In genomic region chr9:104836767-104837166, GRCh38 we compare ENCODE assay signal across 14 cellular contexts.
DNase-seq lines count a peak whose midpoint lies in the region; ATAC-seq and TF ChIP-seq lines count a peak whose summit lies in the region.
"Had no signal": no experiment of that assay in that cellular context is flagged by ENCODE, and none has a peak within 500 bp of the region (broad histone marks: within the 10 kb centered on the region; RNA-seq: fewer than 3 reads in every experiment).

No MANE protein-coding gene starts in this region.

- peak overlapping the region; percentile 27 to 44 for H3K27ac Mint-ChIP-seq in activated naive CD4-positive, alpha-beta T cell treated with anti-CD3 and anti-CD28 coated beads, Interleukin-2, amount 50 U/mL, for 72 hours
- H3K27ac Mint-ChIP-seq in immature natural killer cell, result no peak overlapping the region

- H3K36me3 ChIP-seq in adrenal gland (replicated peaks in 1 of 2) (peaks cover 0 to 87% of the 10 kb centered on the region in 2 donors), lower lobe of right lung (peaks cover 92% of the 10 kb centered on the region), subcutaneous abdominal adipose tissue (ENCODE audit: control insufficient read depth in 5 of 5, insufficient read depth in 5 of 5, low read length in 5 of 5) (peaks cover 47 to 92% (median 77%) of the 10 kb centered on the region in 5 donors)

- H3K4me1 Mint-ChIP-seq in immature natural killer cell, result no peaks in the 10 kb centered on the region

- H3K27me3 ChIP-seq in adrenal gland (no peaks in the 10 kb centered on the region), lower lobe of right lung (ENCODE audit: low read depth) (no peaks in the 10 kb centered on the region), subcutaneous abdominal adipose tissue (ENCODE audit: control insufficient read depth in 5 of 5, insufficient read depth in 4 of 5, low read length in 5 of 5) (no peaks in the 10 kb centered on the region)
- H3K27me3 ChIP-seq: BLaER1 treated with 17β-estradiol and CSF1 and Interleukin-3, amounts not matched to agents 10 nM and 100 nM had no signal

- H3K9ac ChIP-seq in subcutaneous abdominal adipose tissue (ENCODE audit: low read length in 5 of 5), result peak overlapping the region in 1 of 5 donors; percentile 29

- peak overlapping the region in 3 of 5 donors; percentile 41 to 60 (median 45) for H3K27ac ChIP-seq in adrenal gland
- H3K27ac ChIP-seq in lower lobe of right lung, result peak overlapping the region; percentile 12
- peak overlapping the region; percentile 52 for H3K27ac ChIP-seq in subcutaneous abdominal adipose tissue (ENCODE audit: low read depth, low read length)
- H3K27ac ChIP-seq: PC-9 had no signal

- no peaks in the 10 kb centered on the region for H3K9me3 Mint-ChIP-seq in activated naive CD4-positive, alpha-beta T cell treated with anti-CD3 and anti-CD28 coated beads, Interleukin-2, amount 50 U/mL, for 72 hours
- H3K9me3 Mint-ChIP-seq in immature natural killer cell, result no peaks in the 10 kb centered on the region

- no peak for ATAC-seq in activated naive CD4-positive, alpha-beta T cell treated with anti-CD3 and anti-CD28 coated beads, Interleukin-2, amount 50 U/mL, for 72 hours
- ATAC-seq in lower lobe of right lung, result peak in 1 of 2 donors; percentile 11
- ATAC-seq in HG03469 (IDR thresholded peaks at IDR 0.05; ENCODE audit: unreplicated experiment), result no peak
- no peak for ATAC-seq in GM18519 (IDR thresholded peaks at IDR 0.05; ENCODE audit: low FRiP score, unreplicated experiment)

- H3K4me3 ChIP-seq in adrenal gland (no peak overlapping the region), lower lobe of right lung (no peak overlapping the region), subcutaneous abdominal adipose tissue (ENCODE audit: low read depth in 1 of 5, low read length in 5 of 5) (no peak overlapping the region)
- H3K4me3 ChIP-seq: BLaER1 treated with 17β-estradiol and CSF1 and Interleukin-3, amounts not matched to agents 10 nM and 100 nM; PC-9 had no signal

- H3K4me3 Mint-ChIP-seq in immature natural killer cell, result no peak overlapping the region

- H3K27me3 Mint-ChIP-seq in immature natural killer cell (ENCODE audit: low read depth in 3 of 3), result peaks cover 2% of the 10 kb centered on the region in 3 donors

- H3K9me3 ChIP-seq in adrenal gland (replicated peaks in 1 of 3) (no peaks in the 10 kb centered on the region), lower lobe of right lung (no peaks in the 10 kb centered on the region), subcutaneous abdominal adipose tissue (ENCODE audit: control insufficient read depth in 5 of 5, low read length in 5 of 5) (no peaks in the 10 kb centered on the region)
- H3K9me3 ChIP-seq: BLaER1 treated with 17β-estradiol and CSF1 and Interleukin-3, amounts not matched to agents 10 nM and 100 nM had no signal

- no peak for TF ChIP-seq CTCF in adrenal gland (IDR thresholded peaks at IDR 0.05)
- no peak for TF ChIP-seq CTCF in lower lobe of right lung (IDR thresholded peaks at IDR 0.05)

- WGBS in adrenal gland, 4 donors, result 71 to 77% (median 74%) methylated on average over 3 to 4 of the region's 4 CpGs

- DNase-seq in activated naive CD4-positive, alpha-beta T cell treated with anti-CD3 and anti-CD28 coated beads, Interleukin-2, amount 50 U/mL, for 72 hours (ENCODE audit: low spot score in 2 of 2), result no peak
- no peak for DNase-seq in activated naive CD4-positive, alpha-beta T cell treated with anti-CD3 and anti-CD28 coated beads, Interleukin-2, amount 50 U/mL, for 16 hours
- DNase-seq in adrenal gland (no peak), lower lobe of right lung (no peak), immature natural killer cell (no peak)
- DNase-seq: DMS 273 treated with DMSO at 0.1 percent for 48 hours, H7, NCI-H2081 treated with DMSO at 0.1 percent for 48 hours, NCI-H226, PC-9 had no signal

- intact Hi-C loops in adrenal gland (cut with DNase I) (no loop called here), lower lobe of right lung (cut with DNase I) (no loop called here)

- no peaks in the 10 kb centered on the region for H3K36me3 Mint-ChIP-seq in activated naive CD4-positive, alpha-beta T cell treated with anti-CD3 and anti-CD28 coated beads, Interleukin-2, amount 50 U/mL, for 72 hours
- peaks cover 0 to 3% (median 0%) of the 10 kb centered on the region in 3 donors for H3K36me3 Mint-ChIP-seq in immature natural killer cell

- TF ChIP-seq POLR2A in adrenal gland (IDR thresholded peaks at IDR 0.05), result no peak

- peaks cover under 1 to 34% of the 10 kb centered on the region in 2 donors for H3K4me1 ChIP-seq in adrenal gland (replicated peaks in 1 of 2)
- H3K4me1 ChIP-seq in lower lobe of right lung, result peaks cover 15% of the 10 kb centered on the region
- H3K4me1 ChIP-seq in subcutaneous abdominal adipose tissue (ENCODE audit: control insufficient read depth in 5 of 5, insufficient read depth in 5 of 5, low read length in 5 of 5), result peaks cover 3 to 36% (median 31%) of the 10 kb centered on the region in 5 donors

Comparison
In these comparisons a context has a peak if more than half of its experiments do, and no peak if none do; other contexts are left out.
1. H3K27ac Mint-ChIP-seq: peak in activated naive CD4-positive, alpha-beta T cell treated with anti-CD3 and anti-CD28 coated beads, Interleukin-2, amount 50 U/mL, for 72 hours (2 of 2); none in immature natural killer cell (0 of 6).
2. Peak in every context shown above with its lines, with median percentiles within 50 percentile points of each other: H3K27ac ChIP-seq.